1 cellular context compared by ENCODE assay signal in the genomic region with DNA sequence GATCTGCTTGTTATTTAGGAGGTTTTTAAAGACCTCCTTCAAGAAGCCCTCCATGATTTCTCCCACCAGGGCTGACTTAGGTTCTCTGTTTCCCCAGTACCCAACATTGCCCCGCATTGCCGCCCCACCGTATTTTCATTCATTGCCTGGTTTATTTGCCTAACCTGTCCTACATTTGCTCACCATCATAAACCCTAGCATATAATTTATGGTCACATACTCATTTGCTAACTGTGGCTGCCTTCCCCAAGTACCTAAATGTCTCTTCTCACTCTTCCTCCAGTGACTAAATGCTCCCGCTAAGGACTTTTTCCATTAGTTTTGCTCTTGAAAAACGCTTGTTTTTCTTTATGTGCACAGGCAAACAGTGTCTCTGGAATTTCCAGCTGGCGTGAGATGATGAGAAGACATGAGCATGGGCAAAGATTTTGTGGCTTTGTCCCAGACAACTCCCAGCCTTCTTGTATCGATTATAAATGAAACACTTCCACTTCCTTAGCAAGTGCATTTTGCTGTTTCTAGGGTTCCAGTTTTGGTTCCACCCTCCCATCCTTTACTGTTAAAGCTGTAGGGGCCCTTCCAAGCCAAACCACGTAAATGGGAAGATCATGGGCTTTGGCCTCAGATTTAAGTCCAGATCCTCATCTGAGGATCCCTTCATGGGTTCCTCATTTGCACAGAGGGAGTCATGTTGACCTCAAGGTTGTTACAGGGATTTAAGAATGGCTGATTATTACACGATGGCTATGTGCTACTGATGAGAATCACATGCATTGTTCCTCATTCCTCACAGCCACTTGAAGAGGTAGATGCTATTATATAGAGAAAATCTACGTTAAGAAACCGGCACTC.
TF ChIP-seq lines count a peak whose summit lies in the region.

No MANE protein-coding gene starts in this region.

TF ChIP-seq in IMR-90, 13 proteins besides CTCF, POLR2A, EP300 and RAD21:
- TF ChIP-seq RCOR1 (IDR thresholded peaks at IDR 0.05; ENCODE audit: insufficient replicate concordance, low read length), result no peak
- no peak for TF ChIP-seq BHLHE40 (IDR thresholded peaks at IDR 0.05; ENCODE audit: low read depth, low read length)
- TF ChIP-seq MAZ (IDR thresholded peaks at IDR 0.05; ENCODE audit: borderline replicate concordance, low read depth, low read length), result no peak
- TF ChIP-seq NFE2L2 (IDR thresholded peaks at IDR 0.05; ENCODE audit: low read depth, low read length), result no peak
- no peak for TF ChIP-seq USF2 (IDR thresholded peaks at IDR 0.05; ENCODE audit: low read depth, low read length)
- no peak for TF ChIP-seq ELK1 (IDR thresholded peaks at IDR 0.05; ENCODE audit: borderline replicate concordance, low read depth, low read length)
TF ChIP-seq in IMR-90: peak in this region for 0.
